ENCODE assay signal across 35 cellular contexts in the genomic region with DNA sequence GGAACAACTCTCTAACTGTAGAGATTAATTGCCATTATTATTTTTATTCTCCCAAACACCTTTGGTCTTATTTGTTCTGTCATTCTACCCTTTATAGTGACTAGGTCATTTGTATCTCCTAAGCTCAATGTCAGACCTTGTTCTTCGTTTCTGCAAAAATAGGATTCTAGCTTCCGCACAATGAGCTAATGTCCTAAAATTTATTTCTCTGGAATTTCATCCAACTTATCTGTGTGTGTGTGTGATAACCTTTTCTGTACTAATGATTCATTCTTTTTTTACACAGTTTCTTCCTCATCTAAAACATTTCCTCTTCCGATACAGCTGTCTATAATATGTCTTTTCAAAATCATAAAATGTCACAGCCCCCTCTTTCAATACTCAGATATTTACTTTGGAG.
"Had no signal": no experiment of that assay in that cellular context is flagged by ENCODE, and none has a peak within 500 bp of the region (broad histone marks: within the 10 kb centered on the region; RNA-seq: fewer than 3 reads in every experiment).

No MANE protein-coding gene starts in this region.

- H3K27ac ChIP-seq: body of pancreas, brain microvascular endothelial cell, breast epithelium, VCaP had no signal

- H3K27ac Mint-ChIP-seq: activated B cell treated with CpG ODN at 0.5 μM for 24 hours; activated CD4-positive, alpha-beta memory T cell treated with anti-CD3 and anti-CD28 coated beads for 36 hours; activated CD4-positive, alpha-beta T cell treated with anti-CD3 and anti-CD28 coated beads, Interleukin-2, amount 10 ng/mL, durations not matched to agents 24 days and 14 days; activated CD8-positive, alpha-beta T cell treated with anti-CD3 and anti-CD28 coated beads for 36 hours; activated naive CD4-positive, alpha-beta T cell treated with anti-CD3 and anti-CD28 coated beads for 36 hours; activated naive CD8-positive, alpha-beta T cell; activated naive CD8-positive, alpha-beta T cell treated with anti-CD3 and anti-CD28 coated beads, Interleukin-2, amount 10 ng/mL, durations not matched to agents 7 days and 5 days; activated naive CD8-positive, alpha-beta T cell treated with anti-CD3 and anti-CD28 coated beads, Interleukin-2, amount 50 U/mL, for 24 hours; activated T-cell treated with anti-CD3 and anti-CD28 coated beads, Interleukin-2, amount 50 U/mL, for 24 hours; activated T-helper 17 cell treated with anti-CD3 and anti-CD28 coated beads, Interleukin-2, amount 50 U/mL, for 72 hours; T-helper 1 cell treated with Interleukin-12 subunit alpha and Interleukin-12 subunit beta and Interleukin-4 antibody, amounts not matched to agents 30 μg/mL and 1 μg/mL, for 36 hours; T-helper 2 cell treated with Interferon-gamma antibody and Interleukin-4, amounts not matched to agents 5 μg/mL and 100 μg/mL, for 36 hours had no signal

- H3K27me3 ChIP-seq: body of pancreas, brain microvascular endothelial cell, breast epithelium had no signal

- H3K9me3 ChIP-seq: body of pancreas, breast epithelium had no signal

- H3K36me3 Mint-ChIP-seq: activated CD4-positive, alpha-beta memory T cell treated with anti-CD3 and anti-CD28 coated beads for 36 hours; activated naive CD8-positive, alpha-beta T cell; activated naive CD8-positive, alpha-beta T cell treated with anti-CD3 and anti-CD28 coated beads, Interleukin-2, amount 10 ng/mL, durations not matched to agents 7 days and 5 days had no signal

- DNase-seq: activated B cell treated with CpG ODN at 0.5 μM for 24 hours; activated CD4-positive, alpha-beta memory T cell treated with anti-CD3 and anti-CD28 coated beads for 36 hours; activated CD4-positive, alpha-beta T cell treated with anti-CD3 and anti-CD28 coated beads for 4 hours; activated CD4-positive, alpha-beta T cell treated with anti-CD3 and anti-CD28 coated beads, Interleukin-2, amount 10 ng/mL, durations not matched to agents 24 days and 14 days; activated CD4-positive, alpha-beta T cell treated with anti-CD3 and anti-CD28 coated beads, Interleukin-2, amount 50 U/mL, for 1 hour; activated CD4-positive, alpha-beta T cell treated with anti-CD3 and anti-CD28 coated beads, Interleukin-2, amount 50 U/mL, for 4 hours; activated CD4-positive, CD25-positive, alpha-beta regulatory T cell treated with anti-CD3 and anti-CD28 coated beads, Interleukin-2, amount 50 U/mL, for 72 hours; activated CD8-positive, alpha-beta memory T cell treated with anti-CD3 and anti-CD28 coated beads, Interleukin-2, amount 50 U/mL, for 4 hours; activated CD8-positive, alpha-beta T cell treated with anti-CD3 and anti-CD28 coated beads for 36 hours; activated effector memory CD4-positive, alpha-beta T cell treated with anti-CD3 and anti-CD28 coated beads, Interleukin-2, amount 50 U/mL, for 16 hours; activated gamma-delta T cell treated with Interleukin-2 at 50 U/mL for 16 hours; activated naive CD4-positive, alpha-beta T cell; activated naive CD4-positive, alpha-beta T cell treated with anti-CD3 and anti-CD28 coated beads for 36 hours; activated naive CD4-positive, alpha-beta T cell treated with anti-CD3 and anti-CD28 coated beads, Interleukin-2, amount 50 U/mL, for 16 hours; activated naive CD8-positive, alpha-beta T cell treated with anti-CD3 and anti-CD28 coated beads, Interleukin-2, amount 10 ng/mL, durations not matched to agents 7 days and 5 days; activated naive CD8-positive, alpha-beta T cell treated with anti-CD3 and anti-CD28 coated beads, Interleukin-2, amount 50 U/mL, for 24 hours; activated T-cell treated with anti-CD3 and anti-CD28 coated beads, Interleukin-2, amount 50 U/mL, for 24 hours; activated T-cell treated with anti-CD3 and anti-CD28 coated beads, Interleukin-2, amount 50 U/mL, for 48 hours; amygdala; anterior cingulate cortex; body of pancreas; brain microvascular endothelial cell; central memory CD4-positive, alpha-beta T cell; T-helper 1 cell; T-helper 2 cell; T-helper 9 cell had no signal

- H3K4me3 ChIP-seq: body of pancreas, breast epithelium had no signal

- H3K4me1 ChIP-seq: body of pancreas, breast epithelium had no signal

- FAIRE-seq: astrocyte, TTC549 had no signal

- H3K9me3 Mint-ChIP-seq: activated B cell treated with CpG ODN at 0.5 μM for 24 hours; activated CD4-positive, alpha-beta memory T cell treated with anti-CD3 and anti-CD28 coated beads for 36 hours; activated CD4-positive, alpha-beta T cell treated with anti-CD3 and anti-CD28 coated beads, Interleukin-2, amount 10 ng/mL, durations not matched to agents 24 days and 14 days; activated CD8-positive, alpha-beta T cell treated with anti-CD3 and anti-CD28 coated beads for 36 hours; activated naive CD4-positive, alpha-beta T cell treated with anti-CD3 and anti-CD28 coated beads for 36 hours; activated naive CD8-positive, alpha-beta T cell treated with anti-CD3 and anti-CD28 coated beads, Interleukin-2, amount 50 U/mL, for 24 hours; activated T-cell treated with anti-CD3 and anti-CD28 coated beads, Interleukin-2, amount 50 U/mL, for 24 hours; activated T-helper 1 cell treated with anti-CD3 and anti-CD28 coated beads, Interleukin-12 subunit alpha, Interleukin-12 subunit beta, Interleukin-2, Interleukin-4 antibody, amounts not matched to agents 30 ng/mL and 10 ng/mL and 1 ng/mL, durations not matched to agents 14 hours and 24 hours and 36 hours; activated T-helper 17 cell treated with anti-CD3 and anti-CD28 coated beads, Interleukin-2, amount 50 U/mL, for 72 hours; T-helper 1 cell treated with Interleukin-12 subunit alpha and Interleukin-12 subunit beta and Interleukin-4 antibody, amounts not matched to agents 30 μg/mL and 1 μg/mL, for 36 hours; T-helper 2 cell treated with Interferon-gamma antibody and Interleukin-4, amounts not matched to agents 5 μg/mL and 100 μg/mL, for 36 hours had no signal

- H3K36me3 ChIP-seq: brain microvascular endothelial cell, breast epithelium had no signal

- ATAC-seq: activated CD8-positive, alpha-beta T cell treated with anti-CD3 and anti-CD28 coated beads for 36 hours; activated naive CD8-positive, alpha-beta T cell treated with anti-CD3 and anti-CD28 coated beads, Interleukin-2, amount 50 U/mL, for 24 hours; activated T-helper 17 cell treated with anti-CD3 and anti-CD28 coated beads, Interleukin-2, amount 50 U/mL, for 72 hours; body of pancreas had no signal
